21 cellular contexts compared by ENCODE assay signal in genomic region chr12:15846887-15847286, GRCh38. TPM values are rescaled to one million over a fixed set of nuclear protein-coding genes. Genes with fewer than 3 reads are reported as not detected.
DNase-seq lines count a peak whose midpoint lies in the region; ATAC-seq and TF ChIP-seq lines count a peak whose summit lies in the region.
"Had no signal": no experiment of that assay in that cellular context is flagged by ENCODE, and none has a peak within 500 bp of the region (broad histone marks: within the 10 kb centered on the region; RNA-seq: fewer than 3 reads in every experiment).

No MANE protein-coding gene starts in this region.

- H3K4me3 ChIP-seq in IMR-90 (ENCODE audit: insufficient read depth, low read depth, low read length), result no peak overlapping the region
- no peak overlapping the region for H3K4me3 ChIP-seq in tibial artery
- H3K4me3 ChIP-seq: esophagus muscularis mucosa, ovary, SJSA1, spleen, testis had no signal

- ATAC-seq in IMR-90 (ENCODE audit: low read depth) (peak; percentile 64), HG02759 (IDR thresholded peaks at IDR 0.05; ENCODE audit: unreplicated experiment) (no peak)
- ATAC-seq in CD4-positive, alpha-beta T cell (ENCODE audit: poor library complexity), result no peak
- no peak for ATAC-seq in natural killer cell treated with Interleukin-12 subunit alpha and Interleukin-12 subunit beta and Interleukin-15 and Interleukin-18, amount 100 ng/mL, for 72 hours
- no peak for ATAC-seq in activated CD4-positive, alpha-beta T cell treated with anti-CD3 and anti-CD28 coated beads for 36 hours
- ATAC-seq: activated naive CD4-positive, alpha-beta T cell treated with anti-CD3 and anti-CD28 coated beads, Interleukin-2, amount 50 U/mL, for 72 hours had no signal

- no peaks in the 10 kb centered on the region for H3K9me3 Mint-ChIP-seq in CD4-positive, alpha-beta T cell
- H3K9me3 Mint-ChIP-seq in natural killer cell treated with Interleukin-12 subunit alpha and Interleukin-12 subunit beta and Interleukin-15 and Interleukin-18, amount 100 ng/mL, for 72 hours, result no peaks in the 10 kb centered on the region
- H3K9me3 Mint-ChIP-seq in activated CD4-positive, alpha-beta T cell treated with anti-CD3 and anti-CD28 coated beads for 36 hours (ENCODE audit: low read depth), result no peaks in the 10 kb centered on the region
- H3K9me3 Mint-ChIP-seq: activated naive CD4-positive, alpha-beta T cell treated with anti-CD3 and anti-CD28 coated beads, Interleukin-2, amount 50 U/mL, for 72 hours had no signal

- H3K27me3 ChIP-seq in IMR-90 (ENCODE audit: control insufficient read depth, insufficient read depth, low read length), result no peaks in the 10 kb centered on the region
- H3K27me3 ChIP-seq in tibial artery, result no peaks in the 10 kb centered on the region
- H3K27me3 ChIP-seq in CD4-positive, alpha-beta T cell (ENCODE audit: control insufficient read depth, insufficient read depth, low read length), result no peaks in the 10 kb centered on the region
- H3K27me3 ChIP-seq: brain microvascular endothelial cell, esophagus muscularis mucosa, ovary, SJSA1, spleen, testis had no signal

- no peak overlapping the region for H3K4ac ChIP-seq in IMR-90 (ENCODE audit: low read depth, low read length)

- no peak overlapping the region for H3K4me3 Mint-ChIP-seq in CD4-positive, alpha-beta T cell
- H3K4me3 Mint-ChIP-seq in natural killer cell treated with Interleukin-12 subunit alpha and Interleukin-12 subunit beta and Interleukin-15 and Interleukin-18, amount 100 ng/mL, for 72 hours, result no peak overlapping the region
- no peak overlapping the region for H3K4me3 Mint-ChIP-seq in activated CD4-positive, alpha-beta T cell treated with anti-CD3 and anti-CD28 coated beads for 36 hours

- no peak overlapping the region for H2AFZ ChIP-seq in IMR-90 (replicated peaks; ENCODE audit: low read length, poor library complexity)

- H3K27ac ChIP-seq in IMR-90 (ENCODE audit: insufficient read depth, low read length) (no peak overlapping the region), tibial artery (peak overlapping the region; percentile 44 to 58)
- H3K27ac ChIP-seq in CD4-positive, alpha-beta T cell (ENCODE audit: low read depth, low read length), result no peak overlapping the region
- H3K27ac ChIP-seq: brain microvascular endothelial cell, C4-2B, esophagus muscularis mucosa, ovary, SJSA1, spleen, testis had no signal

- H3K9me3 ChIP-seq in IMR-90 (ENCODE audit: control insufficient read depth, insufficient read depth, low read length), result no peaks in the 10 kb centered on the region
- no peaks in the 10 kb centered on the region for H3K9me3 ChIP-seq in tibial artery
- no peaks in the 10 kb centered on the region for H3K9me3 ChIP-seq in CD4-positive, alpha-beta T cell (ENCODE audit: control insufficient read depth, low read length)
- H3K9me3 ChIP-seq: esophagus muscularis mucosa, ovary, SJSA1, spleen, testis had no signal

- no peak overlapping the region for H3K9ac ChIP-seq in IMR-90 (ENCODE audit: low read depth, low read length)

- CTCF ChIA-PET in IMR-90 (lab: Yijun Ruan, JAX), result interaction anchor here (0.5 to 0.6 kb wide), 2 partner anchors 74 to 133 kb away, joined by 3 read pairs; no protein-coding TSS in a partner anchor
- CTCF ChIA-PET in CD4-positive, alpha-beta T cell (lab: Charles Lee), result interaction anchor here (1.5 to 1.7 kb wide), 2 partner anchors 257 to 314 kb away, joined by 3 to 7 read pairs; no protein-coding TSS in a partner anchor
- CTCF ChIA-PET in activated CD4-positive, alpha-beta T cell treated with anti-CD3 and anti-CD28 coated beads for 36 hours (lab: Charles Lee), result interaction anchor here (0.6 to 1.7 kb wide), 6 partner anchors 10 to 315 kb away, joined by 3 to 5 read pairs (median 3); no protein-coding TSS in a partner anchor

- dilution Hi-C loops in IMR-90 (cut with HindIII; ENCODE audit: low sequenced_read_pairs, unreplicated experiment), result loop anchor here (25.0 kb wide), 1 partner anchor 235 kb away; no protein-coding TSS in a partner anchor

- no peak overlapping the region for H2BK5ac ChIP-seq in IMR-90 (ENCODE audit: low read depth, low read length, poor library complexity, severe bottlenecking)

- H3K56ac ChIP-seq in IMR-90 (ENCODE audit: extremely low read depth, insufficient read depth, low read length), result no peak overlapping the region

- H2BK120ac ChIP-seq in IMR-90 (ENCODE audit: low read depth, low read length), result no peak overlapping the region

- H3K4me1 ChIP-seq in IMR-90 (ENCODE audit: control insufficient read depth, insufficient read depth, low read length) (peaks cover 2% of the 10 kb centered on the region), tibial artery (peaks cover 0 to 45% (median 5%) of the 10 kb centered on the region in 4 donors)
- H3K4me1 ChIP-seq: esophagus muscularis mucosa, SJSA1, spleen, testis had no signal

- POLR2A ChIA-PET in IMR-90 (lab: Charles Lee; ENCODE audit: unreplicated experiment), result no interaction called here
- POLR2A ChIA-PET in CD4-positive, alpha-beta T cell (lab: Charles Lee), result no interaction called here
- POLR2A ChIA-PET in activated CD4-positive, alpha-beta T cell treated with anti-CD3 and anti-CD28 coated beads for 36 hours (lab: Charles Lee), result no interaction called here

- no peak for TF ChIP-seq POLR2A in IMR-90 (IDR thresholded peaks at IDR 0.05; ENCODE audit: low read depth, low read length)

- intact Hi-C loops in IMR-90 (cut with micrococcal nuclease) (no loop called here), tibial artery (cut with DNase I; ENCODE audit: low total_unique reads) (no loop called here)
- intact Hi-C loops in CD4-positive, alpha-beta T cell (cut with DNase I, micrococcal nuclease), result no loop called here
- intact Hi-C loops in activated CD4-positive, alpha-beta T cell treated with anti-CD3 and anti-CD28 coated beads for 36 hours (cut with DNase I, micrococcal nuclease), result no loop called here

- DNase-seq in IMR-90, result peak; percentile 69
- DNase-seq in fibroblast of gingiva (ENCODE audit: low read depth), result peak; percentile 95
- peak; percentile 67 for DNase-seq in iris pigment epithelial cell (ENCODE audit: low read depth)
- peak in 1 of 2 donors; percentile 29 for DNase-seq in tibial artery
- DNase-seq in CD4-positive, alpha-beta T cell, result no peak
- DNase-seq in natural killer cell treated with Interleukin-12 subunit alpha and Interleukin-12 subunit beta and Interleukin-15 and Interleukin-18, amount 100 ng/mL, for 72 hours (ENCODE audit: low spot score), result no peak
- DNase-seq in activated CD4-positive, alpha-beta T cell treated with anti-CD3 and anti-CD28 coated beads for 36 hours, result no peak
- DNase-seq: brain microvascular endothelial cell; DMS 273 treated with DMSO at 0.1 percent for 48 hours; NCI-H1092; NCI-H2081 treated with DMSO at 0.1 percent for 48 hours; NCI-H526 treated with DMSO at 0.1 percent for 48 hours; spleen; stimulated activated CD8-positive, alpha-beta memory T cell treated with anti-CD3 and anti-CD28 coated beads, Interleukin-4, amount 100 ng/mL, for 48 hours; testis had no signal

- no peak overlapping the region for H4K91ac ChIP-seq in IMR-90 (ENCODE audit: insufficient read depth, low read depth, low read length)

- H2AK5ac ChIP-seq in IMR-90 (ENCODE audit: low read depth, low read length), result no peak overlapping the region

- no peaks in the 10 kb centered on the region for H3K36me3 Mint-ChIP-seq in CD4-positive, alpha-beta T cell (ENCODE audit: low read depth)
- no peaks in the 10 kb centered on the region for H3K36me3 Mint-ChIP-seq in natural killer cell treated with Interleukin-12 subunit alpha and Interleukin-12 subunit beta and Interleukin-15 and Interleukin-18, amount 100 ng/mL, for 72 hours
- no peaks in the 10 kb centered on the region for H3K36me3 Mint-ChIP-seq in activated CD4-positive, alpha-beta T cell treated with anti-CD3 and anti-CD28 coated beads for 36 hours (ENCODE audit: low read depth)
- H3K36me3 Mint-ChIP-seq: activated naive CD4-positive, alpha-beta T cell treated with anti-CD3 and anti-CD28 coated beads, Interleukin-2, amount 50 U/mL, for 72 hours had no signal

- no peak overlapping the region for H2BK15ac ChIP-seq in IMR-90 (ENCODE audit: low read depth, low read length)

- in situ Hi-C loops in IMR-90 (cut with MboI; ENCODE audit: low sequenced_read_pairs), result no loop called here

- H3K79me1 ChIP-seq in IMR-90 (ENCODE audit: low read depth in 1 of 2, low read length in 2 of 2), result no peaks in the 10 kb centered on the region

- H3K4me1 Mint-ChIP-seq in CD4-positive, alpha-beta T cell (ENCODE audit: low read depth), result no peaks in the 10 kb centered on the region
- no peaks in the 10 kb centered on the region for H3K4me1 Mint-ChIP-seq in natural killer cell treated with Interleukin-12 subunit alpha and Interleukin-12 subunit beta and Interleukin-15 and Interleukin-18, amount 100 ng/mL, for 72 hours (ENCODE audit: low read depth in 2 of 2)
- no peaks in the 10 kb centered on the region for H3K4me1 Mint-ChIP-seq in activated CD4-positive, alpha-beta T cell treated with anti-CD3 and anti-CD28 coated beads for 36 hours

- no peak overlapping the region for H2BK20ac ChIP-seq in IMR-90 (ENCODE audit: low read depth, low read length)

- H2AK9ac ChIP-seq in IMR-90 (replicated peaks; ENCODE audit: low read depth, low read length, poor library complexity), result no peak overlapping the region

- TF ChIP-seq RAD21 in IMR-90 (IDR thresholded peaks at IDR 0.05; ENCODE audit: low read length), result no peak

- no peak overlapping the region for H3K23ac ChIP-seq in IMR-90 (ENCODE audit: low read depth, low read length)

- no TSS peak for BruUV-seq in IMR-90 (replicated peaks; lab: Mats Ljungman, UMichigan)

- no peak overlapping the region for H3K27ac Mint-ChIP-seq in CD4-positive, alpha-beta T cell
- H3K27ac Mint-ChIP-seq in natural killer cell treated with Interleukin-12 subunit alpha and Interleukin-12 subunit beta and Interleukin-15 and Interleukin-18, amount 100 ng/mL, for 72 hours, result no peak overlapping the region
- no peak overlapping the region for H3K27ac Mint-ChIP-seq in activated CD4-positive, alpha-beta T cell treated with anti-CD3 and anti-CD28 coated beads for 36 hours
- H3K27ac Mint-ChIP-seq: activated naive CD4-positive, alpha-beta T cell treated with anti-CD3 and anti-CD28 coated beads, Interleukin-2, amount 50 U/mL, for 72 hours had no signal

- TF ChIP-seq CTCF in IMR-90 (conservative IDR thresholded peaks at IDR 0.05; ENCODE audit: low read depth, low read length) (no peak), tibial artery (IDR thresholded peaks at IDR 0.05) (no peak)
- TF ChIP-seq CTCF in CD4-positive, alpha-beta T cell (IDR thresholded peaks at IDR 0.05), result no peak

- H3K18ac ChIP-seq in IMR-90 (ENCODE audit: low read depth, low read length), result peak overlapping the region; percentile 64; the same call in 1 of the 2 replicates

- no peak overlapping the region for H4K8ac ChIP-seq in IMR-90 (ENCODE audit: low read depth in 2 of 2, low read length in 2 of 2)

- no CpG with 5 or more reads among the region's 2 CpGs for WGBS in IMR-90 (ENCODE audit: extremely low coverage in 2 of 2, insufficient read length in 1 of 2), 2 experiments

- H3K9me1 ChIP-seq in IMR-90 (ENCODE audit: insufficient read depth, low read length), result no peaks in the 10 kb centered on the region

- H3K27me3 Mint-ChIP-seq in CD4-positive, alpha-beta T cell, result peaks cover 4% of the 10 kb centered on the region
- H3K27me3 Mint-ChIP-seq in natural killer cell treated with Interleukin-12 subunit alpha and Interleukin-12 subunit beta and Interleukin-15 and Interleukin-18, amount 100 ng/mL, for 72 hours, result peaks cover 12 to 31% of the 10 kb centered on the region in 2 donors
- H3K27me3 Mint-ChIP-seq in activated CD4-positive, alpha-beta T cell treated with anti-CD3 and anti-CD28 coated beads for 36 hours, result peaks cover 1% of the 10 kb centered on the region

- H3K14ac ChIP-seq in IMR-90 (replicated peaks; ENCODE audit: low read depth, low read length), result no peak overlapping the region

- peak overlapping the region; percentile 15; the same call in 1 of the 2 replicates for H3K4me2 ChIP-seq in IMR-90 (ENCODE audit: low read depth, low read length)

- H4K20me1 ChIP-seq in IMR-90 (ENCODE audit: insufficient read depth, low read length), result no peaks in the 10 kb centered on the region

- H3K36me3 ChIP-seq in IMR-90 (ENCODE audit: control insufficient read depth, insufficient read depth, low read length) (no peaks in the 10 kb centered on the region), tibial artery (no peaks in the 10 kb centered on the region)
- H3K36me3 ChIP-seq: brain microvascular endothelial cell, esophagus muscularis mucosa, ovary, SJSA1, spleen had no signal

- H4K5ac ChIP-seq in IMR-90 (ENCODE audit: low read depth, low read length), result no peak overlapping the region

RNA-seq across cellular contexts. Expression of gene STRAP, which starts 35.3 kb away (rescaled TPM):
- total RNA-seq in IMR-90 (2012; rRNA removed), result 82.1 and 133 TPM in 2 replicates
- polyA plus RNA-seq in IMR-90 (2012; rRNA removed), result 91.0 and 98.1 TPM in 2 replicates
- polyA plus RNA-seq in IMR-90 (2012; cell fraction: cytosol; rRNA removed), result 53.4 and 67.4 TPM in 2 replicates
- polyA plus RNA-seq in IMR-90 (2012; cell fraction: nucleus; rRNA removed; ENCODE audit: low replicate concordance), result 31.4 and 54.0 TPM in 2 replicates
- 100 to 1,000 TPM; 138 to 140 TPM for total RNA-seq in CD4-positive, alpha-beta T cell
- 100 to 1,000 TPM; 101 to 109 TPM for total RNA-seq in natural killer cell treated with Interleukin-12 subunit alpha and Interleukin-12 subunit beta and Interleukin-15 and Interleukin-18, amount 100 ng/mL, for 72 hours
- total RNA-seq in activated CD4-positive, alpha-beta T cell treated with anti-CD3 and anti-CD28 coated beads for 36 hours, result 100 to 1,000 TPM; 133 to 139 TPM

RNA-seq across cellular contexts. Expression of gene EPS8, which starts 57.7 kb away (rescaled TPM):
- 102 and 104 TPM in 2 replicates for total RNA-seq in IMR-90 (2012; rRNA removed)
- 45.0 and 45.1 TPM in 2 replicates for polyA plus RNA-seq in IMR-90 (2012; rRNA removed)
- polyA plus RNA-seq in IMR-90 (2012; cell fraction: cytosol; rRNA removed), result 14.0 and 14.1 TPM in 2 replicates
- 26.2 and 55.5 TPM in 2 replicates for polyA plus RNA-seq in IMR-90 (2012; cell fraction: nucleus; rRNA removed; ENCODE audit: low replicate concordance)
- 1 to 10 TPM in 1 of 2 experiments, under 1 TPM in 1; 0.80 to 1.1 TPM for total RNA-seq in CD4-positive, alpha-beta T cell
- 10 to 100 TPM; 38.0 to 46.2 TPM for total RNA-seq in natural killer cell treated with Interleukin-12 subunit alpha and Interleukin-12 subunit beta and Interleukin-15 and Interleukin-18, amount 100 ng/mL, for 72 hours
- total RNA-seq in activated CD4-positive, alpha-beta T cell treated with anti-CD3 and anti-CD28 coated beads for 36 hours, result 1 to 10 TPM; 1.5 to 2.0 TPM

Comparison
In these comparisons a context has a peak if more than half of its experiments do, and no peak if none do; other contexts are left out.
1. DNase-seq: peak in IMR-90 (single experiment), fibroblast of gingiva (single experiment) and iris pigment epithelial cell (single experiment); none in CD4-positive, alpha-beta T cell (0 of 10), natural killer cell treated with Interleukin-12 subunit alpha and Interleukin-12 subunit beta and Interleukin-15 and Interleukin-18, amount 100 ng/mL, for 72 hours (single experiment) and activated CD4-positive, alpha-beta T cell treated with anti-CD3 and anti-CD28 coated beads for 36 hours (single experiment).
2. H3K27ac ChIP-seq: peak in tibial artery (2 of 2); none in IMR-90 (single experiment) and CD4-positive, alpha-beta T cell (single experiment).
3. RNA of gene EPS8, which starts 57.7 kb away (total RNA-seq): 102 to 104 TPM in IMR-90 and 38.0 to 46.2 TPM in natural killer cell treated with Interleukin-12 subunit alpha and Interleukin-12 subunit beta and Interleukin-15 and Interleukin-18, amount 100 ng/mL, for 72 hours; 1.5 to 2.0 TPM in activated CD4-positive, alpha-beta T cell treated with anti-CD3 and anti-CD28 coated beads for 36 hours and 0.80 to 1.1 TPM in CD4-positive, alpha-beta T cell; every median in the first group is over 10 times any median in the second.